In genomic region chrX:55107911-55108310, GRCh38 we compare ENCODE assay signal across 21 cellular contexts. TPM values are rescaled to one million over a fixed set of nuclear protein-coding genes. Genes with fewer than 3 reads are reported as not detected.
DNase-seq lines count a peak whose midpoint lies in the region; ATAC-seq and TF ChIP-seq lines count a peak whose summit lies in the region.
"Had no signal": no experiment of that assay in that cellular context is flagged by ENCODE, and none has a peak within 500 bp of the region (broad histone marks: within the 10 kb centered on the region; RNA-seq: fewer than 3 reads in every experiment).

No MANE protein-coding gene starts in this region.

- H3K4me3 ChIP-seq in DND-41 (ENCODE audit: low read depth in 1 of 2, low read length in 2 of 2) (no peak overlapping the region), left lung (no peak overlapping the region)

- H4K20me1 ChIP-seq in DND-41 (ENCODE audit: insufficient read depth, low read length), result no peaks in the 10 kb centered on the region

- no peak overlapping the region for H2AFZ ChIP-seq in DND-41 (ENCODE audit: low read depth, low read length)

- POLR2A ChIA-PET in RWPE1 (lab: Yijun Ruan, JAX; ENCODE audit: low non-redundant PET), result no interaction called here

- TF ChIP-seq CTCF in DND-41 (IDR thresholded peaks at IDR 0.05; ENCODE audit: borderline replicate concordance, extremely low read depth, low read length, poor library complexity, severe bottlenecking) (no peak), RWPE1 (conservative IDR thresholded peaks at IDR 0.05; ENCODE audit: low read depth) (no peak), left lung (IDR thresholded peaks at IDR 0.05) (no peak)

- CTCF ChIA-PET in RWPE1 (lab: Yijun Ruan, JAX), result no interaction called here

- H3K4me2 ChIP-seq in DND-41 (ENCODE audit: insufficient read depth, low read length), result no peak overlapping the region

- 0 out of 3 replicates have a peak, but pooled peaks have one; percentile 24 for ATAC-seq in DND-41 (ENCODE audit: insufficient read depth, low read depth)
- peak; percentile 91 for ATAC-seq in esophagus mucosa
- no peak for ATAC-seq in HG02885 (IDR thresholded peaks at IDR 0.05; ENCODE audit: poor library complexity, unreplicated experiment)
- ATAC-seq in left lung, result no peak
- ATAC-seq: HCT116 had no signal

- no peak overlapping the region for H3K9ac ChIP-seq in DND-41 (ENCODE audit: low read depth, low read length)

- H3K79me2 ChIP-seq in DND-41 (ENCODE audit: insufficient read depth, low read length), result no peaks in the 10 kb centered on the region

- H3K9me3 ChIP-seq in DND-41 (ENCODE audit: insufficient read depth, low read length, severe bottlenecking), result no peaks in the 10 kb centered on the region
- no peaks in the 10 kb centered on the region for H3K9me3 ChIP-seq in left lung
- H3K9me3 ChIP-seq: BE2C had no signal

- DNase-seq in DND-41 (peak; percentile 2), RWPE1 (ENCODE audit: low spot score) (peak; percentile 1), renal cortical epithelial cell (ENCODE audit: low read depth) (peak; percentile 0), SHP77 (lab: John Stamatoyannopoulos, UW) (no peak), left lung (no peak)
- DNase-seq: ACHN; BE2C; C1 segment of cervical spinal cord; CD4-positive, CD25-positive, alpha-beta regulatory T cell; CD8-positive, alpha-beta memory T cell; COR-L47; DMS 273 treated with DMSO at 0.1 percent for 48 hours; DMS53; GDM1; GOT3; H7; HFFc6 had no signal

- H3K36me3 ChIP-seq in DND-41 (ENCODE audit: insufficient read depth, low read length) (no peaks in the 10 kb centered on the region), left lung (no peaks in the 10 kb centered on the region)
- H3K36me3 ChIP-seq: BE2C had no signal

- intact Hi-C loops in left lung (cut with DNase I), result no loop called here

- H3K27me3 ChIP-seq in DND-41 (ENCODE audit: insufficient read depth, low read length, poor library complexity), result no peaks in the 10 kb centered on the region
- no peaks in the 10 kb centered on the region for H3K27me3 ChIP-seq in left lung
- H3K27me3 ChIP-seq: BE2C had no signal

- no peaks in the 10 kb centered on the region for H3K4me1 ChIP-seq in DND-41 (ENCODE audit: insufficient read depth, low read length)
- no peaks in the 10 kb centered on the region for H3K4me1 ChIP-seq in left lung
- H3K4me1 ChIP-seq: BE2C had no signal

- H3K27ac ChIP-seq in DND-41 (ENCODE audit: low read length) (no peak overlapping the region), RWPE1 (no peak overlapping the region), left lung (no peak overlapping the region)

RNA-seq across cellular contexts. Expression of gene PAGE2, which starts 19.1 kb away (rescaled TPM):
- not detected for total RNA-seq in esophagus mucosa
- total RNA-seq in renal cortical epithelial cell, result not detected in 2 replicates
- total RNA-seq in left lung, result not detected
- total RNA-seq: CD4-positive, CD25-positive, alpha-beta regulatory T cell; CD8-positive, alpha-beta memory T cell; H7; HT-29 had no signal

RNA-seq across cellular contexts. Expression of gene PAGE2B, which starts 33.1 kb away (rescaled TPM):
- total RNA-seq in esophagus mucosa, result not detected
- not detected in 2 replicates for total RNA-seq in renal cortical epithelial cell
- not detected for total RNA-seq in left lung
- total RNA-seq: CD4-positive, CD25-positive, alpha-beta regulatory T cell; CD8-positive, alpha-beta memory T cell; H7; HFFc6; HT-29 had no signal

Comparison
In these comparisons a context has a peak if more than half of its experiments do, and no peak if none do; other contexts are left out.
1. ATAC-seq: peak in DND-41 (single experiment) and esophagus mucosa (single experiment); none in HG02885 (single experiment) and left lung (single experiment).
2. DNase-seq: peak in DND-41 (single experiment), RWPE1 (single experiment) and renal cortical epithelial cell (single experiment); none in SHP77 (0 of 2) and left lung (0 of 2).